1 cellular context compared by ENCODE assay signal in the genomic region with DNA sequence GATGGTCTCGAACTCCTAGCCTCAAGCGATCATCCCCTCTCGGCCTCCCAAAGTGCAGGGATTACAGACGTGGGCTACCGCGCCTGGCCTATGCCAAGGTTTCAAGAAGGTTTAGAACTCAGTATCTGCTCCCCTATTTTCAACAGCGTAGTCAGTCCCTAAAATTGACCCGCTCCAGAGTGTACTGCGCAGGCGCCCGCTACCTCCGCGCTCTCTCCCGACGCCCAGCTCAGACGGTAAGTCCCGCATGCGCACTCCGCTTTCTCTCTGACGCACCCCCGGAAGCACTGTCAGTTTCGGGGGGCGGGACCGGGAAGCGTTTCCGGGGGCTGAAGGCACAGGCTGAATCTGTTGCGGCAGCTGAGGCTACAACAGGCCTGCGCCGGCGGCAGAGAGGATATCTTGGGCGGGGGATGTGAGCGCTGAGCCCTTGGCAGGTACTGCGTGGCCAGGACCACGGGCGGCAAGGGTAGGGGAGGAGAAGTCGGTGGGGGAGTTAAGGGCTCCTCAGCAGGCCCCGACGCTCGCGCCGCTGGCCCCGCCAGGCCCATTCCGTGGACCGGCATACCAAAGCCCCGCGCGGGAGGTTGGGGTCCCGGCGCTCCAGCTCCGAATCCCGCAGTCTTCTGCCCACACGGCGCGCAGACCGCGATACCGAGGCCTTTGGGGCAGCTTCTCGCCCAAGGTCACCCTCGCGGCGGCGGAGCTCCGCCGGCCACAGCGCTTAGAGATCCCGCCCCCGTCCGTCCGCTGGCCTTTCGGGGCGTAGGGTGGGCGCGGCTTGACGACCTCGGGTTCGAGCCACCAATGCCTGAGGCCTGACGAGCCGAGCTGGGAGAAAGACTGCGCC.
TF ChIP-seq lines count a peak whose summit lies in the region.

A gene with protein sequence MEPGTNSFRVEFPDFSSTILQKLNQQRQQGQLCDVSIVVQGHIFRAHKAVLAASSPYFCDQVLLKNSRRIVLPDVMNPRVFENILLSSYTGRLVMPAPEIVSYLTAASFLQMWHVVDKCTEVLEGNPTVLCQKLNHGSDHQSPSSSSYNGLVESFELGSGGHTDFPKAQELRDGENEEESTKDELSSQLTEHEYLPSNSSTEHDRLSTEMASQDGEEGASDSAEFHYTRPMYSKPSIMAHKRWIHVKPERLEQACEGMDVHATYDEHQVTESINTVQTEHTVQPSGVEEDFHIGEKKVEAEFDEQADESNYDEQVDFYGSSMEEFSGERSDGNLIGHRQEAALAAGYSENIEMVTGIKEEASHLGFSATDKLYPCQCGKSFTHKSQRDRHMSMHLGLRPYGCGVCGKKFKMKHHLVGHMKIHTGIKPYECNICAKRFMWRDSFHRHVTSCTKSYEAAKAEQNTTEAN (plus strand): TSS at position 345 of the 850 bp plus-strand sequence. CDS start 27,470 bp downstream, outside the sequence.

TF ChIP-seq in GM12878, 131 proteins besides CTCF, POLR2A, EP300 and RAD21 (continued from another document and continues in another):
- TF ChIP-seq ZNF687 (IDR thresholded peaks at IDR 0.05), result peak; percentile 59; the same call in 1 of the 2 replicates
- 0 out of 2 replicates have a peak, but pooled peaks have one; percentile 18 for TF ChIP-seq RCOR1 (conservative IDR thresholded peaks at IDR 0.05; ENCODE audit: low read depth, low read length)
- TF ChIP-seq ASH2L (IDR thresholded peaks at IDR 0.05; ENCODE audit: borderline replicate concordance, low read depth), result no peak
- TF ChIP-seq GABPA (IDR thresholded peaks at IDR 0.05; ENCODE audit: low read depth), result peak; percentile 97
- TF ChIP-seq BCL11A (IDR thresholded peaks at IDR 0.05; ENCODE audit: low read depth, low read length), result no peak
- TF ChIP-seq BCL3 (IDR thresholded peaks at IDR 0.05; ENCODE audit: borderline replicate concordance, insufficient read depth, low read depth, low read length, poor library complexity, severe bottlenecking), result no peak
- peak; percentile 82 for TF ChIP-seq NKRF (conservative IDR thresholded peaks at IDR 0.05)
- no peak for TF ChIP-seq FOXM1 (IDR thresholded peaks at IDR 0.05; ENCODE audit: low read depth, low read length)
- peak; percentile 79; the same call in 1 of the 2 replicates for TF ChIP-seq POLR2AphosphoS2 (IDR thresholded peaks at IDR 0.05; ENCODE audit: low read depth, low read length)
- TF ChIP-seq SMAD5 (IDR thresholded peaks at IDR 0.05; ENCODE audit: low read depth), result peak; percentile 85; the same call in 1 of the 2 replicates
- 0 out of 2 replicates have a peak, but pooled peaks have one; percentile 25 for TF ChIP-seq MXI1 (IDR thresholded peaks at IDR 0.05; ENCODE audit: low read depth, low read length)
- TF ChIP-seq ZNF207 (IDR thresholded peaks at IDR 0.05; ENCODE audit: borderline replicate concordance), result no peak; the same call in none of the 2 replicates
- TF ChIP-seq POLR2AphosphoS5 (IDR thresholded peaks at IDR 0.05; ENCODE audit: low read length), result peak; percentile 96
- TF ChIP-seq, protein P1, sequence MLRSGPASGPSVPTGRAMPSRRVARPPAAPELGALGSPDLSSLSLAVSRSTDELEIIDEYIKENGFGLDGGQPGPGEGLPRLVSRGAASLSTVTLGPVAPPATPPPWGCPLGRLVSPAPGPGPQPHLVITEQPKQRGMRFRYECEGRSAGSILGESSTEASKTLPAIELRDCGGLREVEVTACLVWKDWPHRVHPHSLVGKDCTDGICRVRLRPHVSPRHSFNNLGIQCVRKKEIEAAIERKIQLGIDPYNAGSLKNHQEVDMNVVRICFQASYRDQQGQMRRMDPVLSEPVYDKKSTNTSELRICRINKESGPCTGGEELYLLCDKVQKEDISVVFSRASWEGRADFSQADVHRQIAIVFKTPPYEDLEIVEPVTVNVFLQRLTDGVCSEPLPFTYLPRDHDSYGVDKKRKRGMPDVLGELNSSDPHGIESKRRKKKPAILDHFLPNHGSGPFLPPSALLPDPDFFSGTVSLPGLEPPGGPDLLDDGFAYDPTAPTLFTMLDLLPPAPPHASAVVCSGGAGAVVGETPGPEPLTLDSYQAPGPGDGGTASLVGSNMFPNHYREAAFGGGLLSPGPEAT (IDR thresholded peaks at IDR 0.05; ENCODE audit: low read depth), result peak; percentile 22; the same call in 1 of the 2 replicates
- TF ChIP-seq TAF1 (IDR thresholded peaks at IDR 0.05; ENCODE audit: borderline replicate concordance, low read depth, low read length), result peak; percentile 90
- TF ChIP-seq POU2F2 (IDR thresholded peaks at IDR 0.05; ENCODE audit: borderline replicate concordance, low read depth, low read length), result no peak
- TF ChIP-seq CHD1 (IDR thresholded peaks at IDR 0.05; ENCODE audit: low read depth, low read length), result 0 out of 2 replicates have a peak, but pooled peaks have one; percentile 15
- peak; percentile 36 for TF ChIP-seq SP1 (IDR thresholded peaks at IDR 0.05; ENCODE audit: low read depth, low read length)
- TF ChIP-seq NR2F1 (conservative IDR thresholded peaks at IDR 0.05), result peak; percentile 62
- no peak for TF ChIP-seq FOXK2 (IDR thresholded peaks at IDR 0.05)
- peak; percentile 33; the same call in 1 of the 2 replicates for TF ChIP-seq YY1 (IDR thresholded peaks at IDR 0.05; ENCODE audit: low read depth, low read length)
- no peak for TF ChIP-seq NFIC (IDR thresholded peaks at IDR 0.05; ENCODE audit: low read depth, low read length)
- TF ChIP-seq CBFB (IDR thresholded peaks at IDR 0.05; ENCODE audit: low read depth), result peak; percentile 41; the same call in 1 of the 2 replicates
- TF ChIP-seq ZNF592 (IDR thresholded peaks at IDR 0.05), result no peak
- TF ChIP-seq ZNF384 (IDR thresholded peaks at IDR 0.05; ENCODE audit: borderline replicate concordance, low read depth, low read length), result no peak
- 0 out of 2 replicates have a peak, but pooled peaks have one; percentile 27 for TF ChIP-seq ELK1 (IDR thresholded peaks at IDR 0.05; ENCODE audit: low read depth, low read length)
- TF ChIP-seq CHD2 (IDR thresholded peaks at IDR 0.05; ENCODE audit: borderline replicate concordance, low read depth, low read length), result 0 out of 2 replicates have a peak, but pooled peaks have one; percentile 24
- TF ChIP-seq CEBPB (IDR thresholded peaks at IDR 0.05; ENCODE audit: borderline replicate concordance in 1 of 2, low read depth in 2 of 2, low read length in 2 of 2), result no peak
- TF ChIP-seq, protein P2, sequence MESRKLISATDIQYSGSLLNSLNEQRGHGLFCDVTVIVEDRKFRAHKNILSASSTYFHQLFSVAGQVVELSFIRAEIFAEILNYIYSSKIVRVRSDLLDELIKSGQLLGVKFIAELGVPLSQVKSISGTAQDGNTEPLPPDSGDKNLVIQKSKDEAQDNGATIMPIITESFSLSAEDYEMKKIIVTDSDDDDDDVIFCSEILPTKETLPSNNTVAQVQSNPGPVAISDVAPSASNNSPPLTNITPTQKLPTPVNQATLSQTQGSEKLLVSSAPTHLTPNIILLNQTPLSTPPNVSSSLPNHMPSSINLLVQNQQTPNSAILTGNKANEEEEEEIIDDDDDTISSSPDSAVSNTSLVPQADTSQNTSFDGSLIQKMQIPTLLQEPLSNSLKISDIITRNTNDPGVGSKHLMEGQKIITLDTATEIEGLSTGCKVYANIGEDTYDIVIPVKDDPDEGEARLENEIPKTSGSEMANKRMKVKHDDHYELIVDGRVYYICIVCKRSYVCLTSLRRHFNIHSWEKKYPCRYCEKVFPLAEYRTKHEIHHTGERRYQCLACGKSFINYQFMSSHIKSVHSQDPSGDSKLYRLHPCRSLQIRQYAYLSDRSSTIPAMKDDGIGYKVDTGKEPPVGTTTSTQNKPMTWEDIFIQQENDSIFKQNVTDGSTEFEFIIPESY (IDR thresholded peaks at IDR 0.05), result no peak
- TF ChIP-seq BRCA1 (IDR thresholded peaks at IDR 0.05; ENCODE audit: low read depth, low read length), result no peak
- 0 out of 2 replicates have a peak, but pooled peaks have one; percentile 46 for TF ChIP-seq BACH1 (IDR thresholded peaks at IDR 0.05; ENCODE audit: borderline replicate concordance)
